In genomic region chr20:8234580-8234979, GRCh38 we compare ENCODE assay signal across 22 cellular contexts.
"Had no signal": no experiment of that assay in that cellular context is flagged by ENCODE, and none has a peak within 500 bp of the region (broad histone marks: within the 10 kb centered on the region; RNA-seq: fewer than 3 reads in every experiment).

No MANE protein-coding gene starts in this region.

- H3K36me3 Mint-ChIP-seq: T-cell had no signal

- H3K4me1 ChIP-seq: foreskin keratinocyte, right lobe of liver had no signal

- H3K9me3 Mint-ChIP-seq: activated naive CD8-positive, alpha-beta T cell treated with anti-CD3 and anti-CD28 coated beads, Interleukin-2, amount 50 U/mL, for 24 hours; dendritic cell treated with granulocyte-macrophage colony-stimulating factor and Interleukin-4, amounts not matched to agents 40 ng/mL and 50 ng/mL, for 4 days; effector memory CD8-positive, alpha-beta T cell; T-cell had no signal

- H3K27ac Mint-ChIP-seq: activated CD8-positive, alpha-beta T cell treated with anti-CD3 and anti-CD28 coated beads, Interleukin-2, amount 10 ng/mL, durations not matched to agents 7 days and 5 days; activated naive CD8-positive, alpha-beta T cell treated with anti-CD3 and anti-CD28 coated beads, Interleukin-2, amount 50 U/mL, for 24 hours; dendritic cell treated with granulocyte-macrophage colony-stimulating factor and Interleukin-4, amounts not matched to agents 40 ng/mL and 50 ng/mL, for 4 days; effector memory CD8-positive, alpha-beta T cell; progenitor cell of endocrine pancreas; T-cell had no signal

- H3K4me1 Mint-ChIP-seq: activated naive CD8-positive, alpha-beta T cell treated with anti-CD3 and anti-CD28 coated beads, Interleukin-2, amount 50 U/mL, for 24 hours had no signal

- H3K27me3 ChIP-seq: foreskin keratinocyte, heart right ventricle, neutrophil, right lobe of liver had no signal

- H3K27me3 Mint-ChIP-seq: dendritic cell treated with granulocyte-macrophage colony-stimulating factor and Interleukin-4, amounts not matched to agents 40 ng/mL and 50 ng/mL, for 4 days; effector memory CD8-positive, alpha-beta T cell; progenitor cell of endocrine pancreas had no signal

- H3K36me3 ChIP-seq: heart right ventricle, neutrophil, right lobe of liver had no signal

- DNase-seq: activated CD4-positive, alpha-beta T cell treated with anti-CD3 and anti-CD28 coated beads for 4 hours; activated CD8-positive, alpha-beta memory T cell treated with anti-CD3 and anti-CD28 coated beads, Interleukin-2, amount 50 U/mL, for 48 hours; activated CD8-positive, alpha-beta T cell treated with anti-CD3 and anti-CD28 coated beads, Interleukin-2, amount 10 ng/mL, durations not matched to agents 7 days and 5 days; activated naive CD8-positive, alpha-beta T cell treated with anti-CD3 and anti-CD28 coated beads, Interleukin-2, amount 50 U/mL, for 24 hours; cerebellar nuclear complex; effector memory CD8-positive, alpha-beta T cell; foreskin keratinocyte; heart right ventricle; islet precursor cell; left ventricle myocardium superior; mesendoderm; right lobe of liver; stimulated activated CD4-positive, alpha-beta T cell treated with anti-CD3 and anti-CD28 coated beads, Interleukin-12 subunit alpha, Interleukin-12 subunit beta, amount 100 ng/mL, for 4 hours; stimulated activated naive CD4-positive, alpha-beta T cell; substantia nigra; T-cell; T1000; trophoblast cell had no signal

- ATAC-seq: activated CD8-positive, alpha-beta T cell treated with anti-CD3 and anti-CD28 coated beads, Interleukin-2, amount 10 ng/mL, durations not matched to agents 7 days and 5 days; activated naive CD8-positive, alpha-beta T cell treated with anti-CD3 and anti-CD28 coated beads, Interleukin-2, amount 50 U/mL, for 24 hours; effector memory CD8-positive, alpha-beta T cell; foreskin keratinocyte; left ventricle myocardium superior; right lobe of liver; T-cell had no signal

- H3K4me3 ChIP-seq: heart right ventricle, right lobe of liver had no signal

- H3K27ac ChIP-seq: foreskin keratinocyte, neutrophil, right lobe of liver, VCaP had no signal

- H3K9me3 ChIP-seq: heart right ventricle, neutrophil, right lobe of liver had no signal

- H3K4me3 Mint-ChIP-seq: activated CD8-positive, alpha-beta T cell treated with anti-CD3 and anti-CD28 coated beads, Interleukin-2, amount 10 ng/mL, durations not matched to agents 7 days and 5 days; activated naive CD8-positive, alpha-beta T cell treated with anti-CD3 and anti-CD28 coated beads, Interleukin-2, amount 50 U/mL, for 24 hours; dendritic cell treated with granulocyte-macrophage colony-stimulating factor and Interleukin-4, amounts not matched to agents 40 ng/mL and 50 ng/mL, for 4 days; effector memory CD8-positive, alpha-beta T cell; T-cell had no signal
